Comparison of ENCODE assay signal across 14 cellular contexts in the genomic region with DNA sequence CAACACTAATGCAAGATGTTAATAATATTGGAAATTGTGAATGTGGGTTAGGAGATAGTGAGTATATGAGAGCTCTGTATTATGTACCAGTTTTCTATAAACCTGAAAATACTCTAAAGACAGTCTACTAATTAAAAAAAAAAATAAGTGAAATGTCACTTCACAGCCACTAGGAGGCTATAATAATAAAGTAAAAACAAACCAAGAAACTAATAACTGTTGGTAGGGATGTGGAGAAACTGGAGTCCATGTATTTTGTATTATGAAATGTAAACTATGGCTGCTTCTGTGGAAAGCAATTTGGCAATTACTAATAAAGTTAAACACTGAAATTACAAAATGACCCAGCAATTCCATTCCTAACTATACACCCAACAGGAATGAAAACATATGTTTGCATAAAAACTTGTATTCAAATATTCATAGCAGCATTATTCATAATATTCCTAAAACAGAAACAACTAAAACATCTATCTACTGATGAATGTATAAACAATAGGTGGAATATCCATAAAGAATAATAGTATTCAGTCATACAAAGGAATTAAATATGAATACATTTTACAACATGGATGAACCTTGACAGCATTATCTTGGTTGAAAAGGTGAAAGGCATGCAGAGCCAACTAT. TPM values are rescaled to one million over a fixed set of nuclear protein-coding genes. Genes with fewer than 3 reads are reported as not detected.
DNase-seq lines count a peak whose midpoint lies in the region; ATAC-seq, FAIRE-seq and TF ChIP-seq lines count a peak whose summit lies in the region.
"Had no signal": no experiment of that assay in that cellular context is flagged by ENCODE, and none has a peak within 500 bp of the region (broad histone marks: within the 10 kb centered on the region; RNA-seq: fewer than 3 reads in every experiment).

No MANE protein-coding gene starts in this region.

- H3K36me3 ChIP-seq in OCI-LY7 (ENCODE audit: insufficient read depth, low read length) = no peaks in the 10 kb centered on the region
- H3K36me3 ChIP-seq: spleen had no signal

- no peaks in the 10 kb centered on the region for H3K9me3 ChIP-seq in OCI-LY7 (ENCODE audit: low read length)
- H3K9me3 ChIP-seq: spleen had no signal

- no peak overlapping the region for H3K4me3 ChIP-seq in OCI-LY7 (ENCODE audit: low read depth, low read length, poor library complexity, severe bottlenecking)
- H3K4me3 ChIP-seq: K562, spleen had no signal

- intact Hi-C loops in OCI-LY7 (cut with micrococcal nuclease; ENCODE audit: unreplicated experiment) = loop anchor here (10.0 kb wide), 1 partner anchor 360 kb away; no protein-coding TSS in a partner anchor

- no peak overlapping the region for H2AFZ ChIP-seq in OCI-LY7 (ENCODE audit: low read length)

- no peak overlapping the region for H3K4me2 ChIP-seq in OCI-LY7 (ENCODE audit: low read length)

- H3K27me3 ChIP-seq in foreskin keratinocyte = no peaks in the 10 kb centered on the region
- H3K27me3 ChIP-seq: spleen had no signal

- TF ChIP-seq CTCF in OCI-LY7 (conservative IDR thresholded peaks at IDR 0.05; ENCODE audit: low read length) = peak; percentile 72
- TF ChIP-seq CTCF in foreskin keratinocyte (conservative IDR thresholded peaks at IDR 0.05) = peak; percentile 38

- H3K27ac ChIP-seq in OCI-LY7 (ENCODE audit: low read depth, low read length, poor library complexity, severe bottlenecking) (no peak overlapping the region), foreskin keratinocyte (no peak overlapping the region)
- H3K27ac ChIP-seq: spleen had no signal

- CTCF ChIA-PET in OCI-LY7 (lab: Charles Lee; ENCODE audit: unreplicated experiment) = no interaction called here

- TF ChIP-seq POLR2A in GM12892 (IDR thresholded peaks at IDR 0.05; ENCODE audit: low read depth, low read length) = no peak

- no peaks in the 10 kb centered on the region for H4K20me1 ChIP-seq in OCI-LY7 (ENCODE audit: insufficient read depth, low read length)

- peak; percentile 5 for DNase-seq in OCI-LY7 (ENCODE audit: low spot score)
- DNase-seq in foreskin keratinocyte = no peak
- DNase-seq in NCI-H2081 (lab: John Stamatoyannopoulos, UW) = no peak
- DNase-seq in GM12892 (ENCODE audit: insufficient read length) = no peak
- no peak for DNase-seq in hypothalamus (lab: John Stamatoyannopoulos, UW)
- DNase-seq: dermis blood vessel endothelial cell, left cardiac atrium, spleen had no signal

- POLR2A ChIA-PET in OCI-LY7 (lab: Charles Lee) = no interaction called here

- FAIRE-seq in G401.6 (lab: Jason Lieb, UNC) (peak; percentile 72), GM12892 (lab: Jason Lieb, UNC) (no peak)
- FAIRE-seq: H54, K562 had no signal

- BruUV-seq in OCI-LY7 (replicated peaks; lab: Mats Ljungman, UMichigan) = no TSS peak

- peak; percentile 58 for ATAC-seq in GM21825 (IDR thresholded peaks at IDR 0.05; ENCODE audit: unreplicated experiment)
- ATAC-seq in foreskin keratinocyte = no peak
- ATAC-seq in GM21786 (IDR thresholded peaks at IDR 0.05; ENCODE audit: unreplicated experiment) = no peak
- ATAC-seq: K562, left cardiac atrium had no signal

- H3K4me1 ChIP-seq in OCI-LY7 (ENCODE audit: insufficient read depth, low read length, poor library complexity, severe bottlenecking) (no peaks in the 10 kb centered on the region), foreskin keratinocyte (no peaks in the 10 kb centered on the region)
- H3K4me1 ChIP-seq: spleen had no signal

- H3K9me2 ChIP-seq in OCI-LY7 (ENCODE audit: insufficient read depth, low read length) = no peaks in the 10 kb centered on the region

- no peaks in the 10 kb centered on the region for H3K79me2 ChIP-seq in OCI-LY7 (ENCODE audit: insufficient read depth, low read depth, low read length)

RNA-seq across cellular contexts. Expression of a gene that starts 36.2 kb away (rescaled TPM):
- total RNA-seq in OCI-LY7 (2014; rRNA removed; shearing (Covaris generic)) = not detected in 2 replicates
- total RNA-seq in OCI-LY7 (2022) (not detected in 2 replicates), foreskin keratinocyte (not detected in 2 replicates)
- polyA plus RNA-seq in foreskin keratinocyte = not detected in 2 replicates
- polyA plus RNA-seq in GM12892 (2012; ENCODE audit: missing spikeins) = not detected
- total RNA-seq: Daoy had no signal
